8 cellular contexts compared by ENCODE assay signal in genomic region chrX:106894392-106894909, GRCh38. TPM values are rescaled to one million over a fixed set of nuclear protein-coding genes. Genes with fewer than 3 reads are reported as not detected.
DNase-seq lines count a peak whose midpoint lies in the region; ATAC-seq and TF ChIP-seq lines count a peak whose summit lies in the region.

No MANE protein-coding gene starts in this region.

- no peak overlapping the region for H3K4me3 Mint-ChIP-seq in WTC11

- ATAC-seq in HG02759 (IDR thresholded peaks at IDR 0.05; ENCODE audit: unreplicated experiment) (peak; percentile 75), WTC11 (peak; percentile 89), left lung (peak; percentile 94)

- H3K27me3 Mint-ChIP-seq in WTC11 (ENCODE audit: low read depth) = no peaks in the 10 kb centered on the region

- no peak overlapping the region for H3K4me3 ChIP-seq in left lung

- H3K27ac Mint-ChIP-seq in WTC11 = no peak overlapping the region

- H3K4me1 ChIP-seq in left lung = no peaks in the 10 kb centered on the region

- CTCF ChIA-PET in WTC11 (lab: Charles Lee) = interaction anchor here (0.9 to 3.8 kb wide), 22 partner anchors 9 to 881 kb away, joined by 3 to 54 read pairs (median 4); partner anchors contain the start of genes CLDN2, RBM41, RIPPLY1 and TSC22D3

- no peaks in the 10 kb centered on the region for H3K9me3 Mint-ChIP-seq in WTC11

- intact Hi-C loops in left lung (cut with DNase I) = loop anchor here in 1 of 2 donors (10.0 kb wide), 1 partner anchor 60 kb away; no protein-coding TSS in a partner anchor

- H3K36me3 ChIP-seq in left lung = no peaks in the 10 kb centered on the region

- TF ChIP-seq CTCF in WTC11 (IDR thresholded peaks at IDR 0.05) (peak; percentile 57), left lung (IDR thresholded peaks at IDR 0.05) (peak; percentile 62 to 82)

- POLR2A ChIA-PET in WTC11 (lab: Charles Lee) = no interaction called here

- peaks cover 10% of the 10 kb centered on the region for H3K4me1 Mint-ChIP-seq in WTC11

- H3K9me3 ChIP-seq in left lung = no peaks in the 10 kb centered on the region

- H3K36me3 Mint-ChIP-seq in WTC11 = no peaks in the 10 kb centered on the region

- no peak overlapping the region for H3K27ac ChIP-seq in left lung

- DNase-seq in NCI-H524 (lab: John Stamatoyannopoulos, UW) (peak; percentile 43 to 85), NCI-H524 treated with DMSO at 0.1 percent for 48 hours (lab: John Stamatoyannopoulos, UW) (no peak), NCI-H1930 (lab: John Stamatoyannopoulos, UW) (peak; percentile 5 to 32), WTC11 (ENCODE audit: low spot score) (peak; percentile 52), cerebellar cortex (ENCODE audit: low spot score) (peak; percentile 52), left lung (peak in 1 of 2 donors; percentile 57)
- DNase-seq in stimulated activated CD4-positive, alpha-beta T cell treated with anti-CD3 and anti-CD28 coated beads, TNF-alpha, amount 100 ng/mL, for 48 hours (ENCODE audit: low read depth in 3 of 3) = peak; percentile 11 to 51 (median 31)

- H3K27me3 ChIP-seq in left lung = no peaks in the 10 kb centered on the region

TF ChIP-seq in WTC11, 78 proteins besides CTCF, POLR2A, EP300 and RAD21:
- no peak for TF ChIP-seq STAT6 (CRISPR knock-in tag; conservative IDR thresholded peaks at IDR 0.05; ENCODE audit: low read depth)
- no peak for TF ChIP-seq FOXP4 (CRISPR knock-in tag; IDR thresholded peaks at IDR 0.05)
- no peak for TF ChIP-seq ZBTB21 (CRISPR knock-in tag; IDR thresholded peaks at IDR 0.05; ENCODE audit: borderline replicate concordance)
- no peak for TF ChIP-seq JUN (CRISPR knock-in tag; IDR thresholded peaks at IDR 0.05)
- no peak for TF ChIP-seq ZNF396 (CRISPR knock-in tag; IDR thresholded peaks at IDR 0.05; ENCODE audit: borderline replicate concordance)
- TF ChIP-seq GRHL2 (CRISPR knock-in tag; IDR thresholded peaks at IDR 0.05; ENCODE audit: insufficient replicate concordance, severe bottlenecking) = no peak
- no peak for TF ChIP-seq AR (CRISPR knock-in tag; IDR thresholded peaks at IDR 0.05)

RNA-seq across cellular contexts. Expression of gene RIPPLY1, which starts 8.7 kb away (rescaled TPM):
- not detected in 3 replicates for total RNA-seq in WTC11 (2021)
- total RNA-seq in left lung = not detected

RNA-seq across cellular contexts. Expression of gene CLDN2, which starts 25.8 kb away (rescaled TPM):
- total RNA-seq in WTC11 (2021) (0.11 TPM in 1 of 3 replicates, not detected in the others), left lung (1 to 10 TPM in 1 of 2 donors, under 1 TPM in 1; 0.16 to 2.9 TPM)
